Comparison of ENCODE assay signal across 8 cellular contexts in the genomic region with DNA sequence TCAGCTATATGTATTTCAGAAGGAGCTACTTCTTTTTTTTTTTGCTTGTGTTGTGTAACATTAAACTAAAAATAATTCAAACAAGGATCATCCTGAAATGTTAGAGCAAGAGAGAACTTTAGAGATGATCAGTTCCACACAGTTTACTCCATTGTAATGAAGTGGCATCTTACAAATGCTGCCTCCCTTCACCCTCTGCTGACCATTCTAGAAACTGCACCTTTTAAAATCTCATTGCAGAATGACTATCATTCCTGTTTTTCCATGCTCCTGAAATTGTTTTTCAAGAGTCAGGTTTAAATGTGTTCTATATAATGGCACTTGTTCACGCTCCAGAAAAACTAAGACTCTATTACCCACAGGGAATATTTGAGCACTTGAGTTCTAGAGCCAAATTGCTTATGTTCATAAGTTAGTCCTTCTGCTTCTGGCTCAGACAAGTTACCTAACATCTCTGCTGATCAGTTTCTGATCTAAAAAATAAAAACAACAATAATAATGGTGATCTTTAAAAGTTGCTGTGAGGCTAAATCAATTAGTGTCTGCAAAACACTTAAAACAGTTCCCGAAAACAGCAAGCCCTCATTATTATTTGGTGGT. TPM values are rescaled to one million over a fixed set of nuclear protein-coding genes. Genes with fewer than 3 reads are reported as not detected.
DNase-seq lines count a peak whose midpoint lies in the region; ATAC-seq, FAIRE-seq and TF ChIP-seq lines count a peak whose summit lies in the region.

No MANE protein-coding gene starts in this region.

- no peaks in the 10 kb centered on the region for H3K36me3 ChIP-seq in Caco-2 (ENCODE audit: control insufficient read depth, insufficient read depth, low read length)
- H3K36me3 ChIP-seq in small intestine (ENCODE audit: control insufficient read depth in 2 of 2, insufficient read depth in 2 of 2, low read length in 2 of 2), result no peaks in the 10 kb centered on the region

- H3K9me3 Mint-ChIP-seq in Caco-2 (ENCODE audit: unreplicated experiment), result no peaks in the 10 kb centered on the region

- H3K4me3 ChIP-seq in Caco-2 (ENCODE audit: low read depth, low read length), result no peak overlapping the region
- no peak overlapping the region for H3K4me3 ChIP-seq in foreskin fibroblast (ENCODE audit: low read depth in 1 of 2, low read length in 2 of 2)
- H3K4me3 ChIP-seq in small intestine (ENCODE audit: low read depth in 1 of 2, low read length in 2 of 2), result no peak overlapping the region

- H3K27me3 Mint-ChIP-seq in Caco-2 (ENCODE audit: insufficient read depth, unreplicated experiment), result no peaks in the 10 kb centered on the region

- H3K9me3 ChIP-seq in Caco-2, result no peaks in the 10 kb centered on the region
- H3K9me3 ChIP-seq in small intestine (ENCODE audit: control insufficient read depth, low read depth), result no peaks in the 10 kb centered on the region

- no peaks in the 10 kb centered on the region for H3K27me3 ChIP-seq in Caco-2 (replicated peaks; ENCODE audit: control insufficient read depth, insufficient read depth, low read length)
- H3K27me3 ChIP-seq in small intestine (ENCODE audit: control insufficient read depth in 2 of 2, insufficient read depth in 2 of 2, low read length in 2 of 2), result no peaks in the 10 kb centered on the region

- H3K4me1 Mint-ChIP-seq in Caco-2 (ENCODE audit: low read depth, unreplicated experiment), result peaks cover 7% of the 10 kb centered on the region

- CTCF ChIA-PET in Caco-2 (lab: Charles Lee), result no interaction called here

- no peaks in the 10 kb centered on the region for H3K4me1 ChIP-seq in Caco-2
- no peaks in the 10 kb centered on the region for H3K4me1 ChIP-seq in small intestine (ENCODE audit: control insufficient read depth in 2 of 2, insufficient read depth in 1 of 2, low read depth in 1 of 2, low read length in 1 of 2)

- no peak for FAIRE-seq in small intestine (lab: Jason Lieb, UNC)

- H3K27ac ChIP-seq in small intestine (ENCODE audit: low read depth in 1 of 2, low read length in 1 of 2), result no peak overlapping the region

- intact Hi-C loops in Caco-2 (cut with micrococcal nuclease; ENCODE audit: unreplicated experiment), result loop anchor here (1.0 kb wide), 3 partner anchors 44 to 399 kb away; no protein-coding TSS in a partner anchor

- peak; percentile 50 to 62 for TF ChIP-seq CTCF in Caco-2 (IDR thresholded peaks at IDR 0.05; ENCODE audit: insufficient read depth in 1 of 2, low read depth in 1 of 2, low read length in 1 of 2, severe bottlenecking in 1 of 2, unreplicated experiment in 1 of 2)
- TF ChIP-seq CTCF in foreskin fibroblast (IDR thresholded peaks at IDR 0.05; ENCODE audit: low read depth, low read length), result peak; percentile 67

- H3K36me3 Mint-ChIP-seq in Caco-2 (ENCODE audit: insufficient read depth, unreplicated experiment), result no peaks in the 10 kb centered on the region

- ATAC-seq in GM19043 (IDR thresholded peaks at IDR 0.05; ENCODE audit: low read depth, unreplicated experiment) (peak; percentile 73), HG03565 (IDR thresholded peaks at IDR 0.05; ENCODE audit: unreplicated experiment) (peak; percentile 96)

- H3K4me3 Mint-ChIP-seq in Caco-2 (ENCODE audit: unreplicated experiment), result no peak overlapping the region

- BruUV-seq in Caco-2 (replicated peaks; lab: Mats Ljungman, UMichigan), result no TSS peak

- POLR2A ChIA-PET in Caco-2 (lab: Charles Lee), result no interaction called here

- WGBS in small intestine, 3 donors, result 41 to 47% (median 43%) methylated on average over 2 of the region's 2 CpGs

- H3K27ac Mint-ChIP-seq in Caco-2 (ENCODE audit: unreplicated experiment), result no peak overlapping the region

- DNase-seq in Caco-2 (peak in 1 of 2 experiments; percentile 43), SHP77 treated with DMSO at 0.1 percent for 48 hours (lab: John Stamatoyannopoulos, UW) (peak; percentile 8), foreskin fibroblast (peak in 1 of 2 donors; percentile 46), small intestine (peak; percentile 20), GDM1 (lab: John Stamatoyannopoulos, UW) (no peak)
- no peak for DNase-seq in stimulated activated CD8-positive, alpha-beta memory T cell treated with anti-CD3 and anti-CD28 coated beads, Interleukin-4, amount 100 ng/mL, for 48 hours

RNA-seq across cellular contexts. Expression of a gene that starts 21.5 kb away (rescaled TPM):
- 12.0 and 13.6 TPM in 2 replicates for total RNA-seq in Caco-2 (2022)
- polyA plus RNA-seq in small intestine, result 1 to 10 TPM in 1 of 3 donors, under 1 TPM in 1, not detected in 1; 0.40 to 1.4 TPM

Comparison
In these comparisons a context has a peak if more than half of its experiments do, and no peak if none do; other contexts are left out.
1. DNase-seq: peak in SHP77 treated with DMSO at 0.1 percent for 48 hours (single experiment) and small intestine (single experiment); none in GDM1 (single experiment) and stimulated activated CD8-positive, alpha-beta memory T cell treated with anti-CD3 and anti-CD28 coated beads, Interleukin-4, amount 100 ng/mL, for 48 hours (single experiment).